16 cellular contexts compared by ENCODE assay signal in the genomic region with DNA sequence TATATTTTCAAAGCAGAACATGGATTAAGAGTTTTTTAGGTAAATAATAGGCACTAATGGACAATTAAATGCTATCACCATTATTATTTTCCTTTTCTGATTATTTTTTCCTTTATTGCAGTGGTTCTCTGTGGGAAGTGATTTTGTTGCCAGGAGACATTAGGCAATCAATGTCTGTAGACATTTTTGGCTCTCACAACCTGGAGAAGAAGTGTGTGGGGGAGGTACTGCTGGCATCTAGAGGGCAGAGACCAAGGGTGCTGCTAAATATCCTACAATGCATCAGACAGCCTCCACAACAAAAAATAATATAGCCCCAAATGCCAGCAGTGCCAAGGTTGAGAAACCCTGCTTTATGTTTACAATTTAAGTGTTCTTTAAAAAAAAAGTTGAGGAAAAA. TPM values are rescaled to one million over a fixed set of nuclear protein-coding genes. Genes with fewer than 3 reads are reported as not detected.
DNase-seq lines count a peak whose midpoint lies in the region; ATAC-seq and TF ChIP-seq lines count a peak whose summit lies in the region.
"Had no signal": no experiment of that assay in that cellular context is flagged by ENCODE, and none has a peak within 500 bp of the region (broad histone marks: within the 10 kb centered on the region; RNA-seq: fewer than 3 reads in every experiment).

No MANE protein-coding gene starts in this region.

- peaks cover 80% of the 10 kb centered on the region for H3K36me3 Mint-ChIP-seq in MCF 10A (ENCODE audit: insufficient read depth, unreplicated experiment)
- peaks cover 79% of the 10 kb centered on the region for H3K36me3 Mint-ChIP-seq in endodermal cell (ENCODE audit: low read depth)

- no peak overlapping the region for H3K4me2 ChIP-seq in mammary epithelial cell (ENCODE audit: insufficient read depth, low read depth, low read length)

- H3K9ac ChIP-seq in mammary epithelial cell (ENCODE audit: insufficient read depth, low read length) = no peak overlapping the region
- no peak overlapping the region for H3K9ac ChIP-seq in endodermal cell (ENCODE audit: extremely low read depth, low read length, poor library complexity, severe bottlenecking)

- in situ Hi-C loops in mammary epithelial cell (cut with MboI; ENCODE audit: low sequenced_read_pairs in 2 of 2) (no loop called here), GM13977 (cut with MboI; ENCODE audit: low pct_unique_long_range_greater_than_20kb, low sequenced_read_pairs, unreplicated experiment) (no loop called here)

- DNase-seq in MCF 10A (ENCODE audit: unreplicated experiment) (peak; percentile 83), mammary epithelial cell (no peak), endodermal cell (no peak), right lobe of liver (no peak), upper lobe of left lung (no peak), GM13977 (ENCODE audit: low spot score) (no peak), HUDEP-2 (lab: John Stamatoyannopoulos, UW; ENCODE audit: unreplicated experiment in 76 of 76) (no peak)
- DNase-seq: activated CD4-positive, alpha-beta T cell treated with anti-CD3 and anti-CD28 coated beads for 48 hours; activated T-cell treated with anti-CD3 and anti-CD28 coated beads, Interleukin-2, amount 50 U/mL, for 4 hours; GF-D8; kidney; MV-4-11; stimulated activated CD4-positive, alpha-beta T cell treated with anti-CD3 and anti-CD28 coated beads, Interleukin-2, amount 100 ng/mL, for 48 hours had no signal

- no peak for TF ChIP-seq EP300 in upper lobe of left lung (IDR thresholded peaks at IDR 0.05)

- no peak overlapping the region for H2AFZ ChIP-seq in mammary epithelial cell (ENCODE audit: low read depth, low read length)

- H3K4me3 ChIP-seq in mammary epithelial cell (replicated peaks in 1 of 3; ENCODE audit: insufficient read depth in 1 of 3, low read depth in 2 of 3, low read length in 3 of 3) (no peak overlapping the region), endodermal cell (ENCODE audit: low read length) (peak overlapping the region; percentile 13), right lobe of liver (no peak overlapping the region), upper lobe of left lung (peak overlapping the region in 1 of 4 donors; percentile 1)

- ATAC-seq in right lobe of liver (peak; percentile 71 to 82 (median 77)), upper lobe of left lung (ENCODE audit: low FRiP score in 2 of 2) (peak in 1 of 2 donors; percentile 68), HG03521 (IDR thresholded peaks at IDR 0.05; ENCODE audit: unreplicated experiment) (no peak)
- ATAC-seq: activated T-cell treated with anti-CD3 and anti-CD28 coated beads, Interleukin-2, amount 50 U/mL, for 4 hours had no signal

- POLR2A ChIA-PET in MCF 10A (lab: Yijun Ruan, JAX) = interaction anchor here (1.5 to 18.8 kb wide), 3 partner anchors 9 to 49 kb away, joined by 5 to 651 read pairs (median 6); no protein-coding TSS in a partner anchor

- CTCF ChIA-PET in MCF 10A (lab: Yijun Ruan, JAX) = no interaction called here
- CTCF ChIA-PET in mammary epithelial cell (lab: Charles Lee; ENCODE audit: low non-redundant PET) = no interaction called here

- H3K4me1 ChIP-seq in mammary epithelial cell (ENCODE audit: insufficient read depth, low read length) (peaks cover 25% of the 10 kb centered on the region), endodermal cell (ENCODE audit: control insufficient read depth, insufficient read depth, low read length) (no peaks in the 10 kb centered on the region), right lobe of liver (peaks cover 0 to 69% (median 14%) of the 10 kb centered on the region in 4 donors), upper lobe of left lung (peaks cover 72 to 91% (median 85%) of the 10 kb centered on the region in 4 donors)

- H3K27ac ChIP-seq in mammary epithelial cell (ENCODE audit: insufficient read depth, low read depth, low read length) (no peak overlapping the region), endodermal cell (ENCODE audit: low read depth, low read length) (no peak overlapping the region), right lobe of liver (no peak overlapping the region), upper lobe of left lung (peak overlapping the region; percentile 36 to 99 (median 66))
- H3K27ac ChIP-seq: RWPE1 had no signal

- H3K27ac Mint-ChIP-seq in MCF 10A (ENCODE audit: low read depth, unreplicated experiment) = peak overlapping the region; percentile 49
- H3K27ac Mint-ChIP-seq in endodermal cell = no peak overlapping the region

- BruUV-seq in MCF 10A (replicated peaks; lab: Mats Ljungman, UMichigan) (no TSS peak), mammary epithelial cell (replicated peaks; lab: Mats Ljungman, UMichigan) (no TSS peak)

- TF ChIP-seq CTCF in MCF 10A (IDR thresholded peaks at IDR 0.05; ENCODE audit: unreplicated experiment) (no peak), mammary epithelial cell (conservative IDR thresholded peaks at IDR 0.05 in 1 of 2, IDR thresholded peaks at IDR 0.05 in 1 of 2; ENCODE audit: extremely low read depth in 1 of 2, insufficient read depth in 1 of 2, low read depth in 1 of 2, low read length in 2 of 2) (no peak), endodermal cell (conservative IDR thresholded peaks at IDR 0.05) (no peak), right lobe of liver (IDR thresholded peaks at IDR 0.05) (no peak), upper lobe of left lung (IDR thresholded peaks at IDR 0.05) (no peak), GM13977 (IDR thresholded peaks at IDR 0.05; ENCODE audit: extremely low read depth, insufficient read depth, missing control alignments) (no peak)

- H3K4me1 Mint-ChIP-seq in MCF 10A (ENCODE audit: insufficient read depth, unreplicated experiment) (peaks cover 51% of the 10 kb centered on the region), endodermal cell (peaks cover 11% of the 10 kb centered on the region)

- dilution Hi-C loops in mammary epithelial cell (cut with HindIII; ENCODE audit: low sequenced_read_pairs) = no loop called here

- H3K9me3 ChIP-seq in mammary epithelial cell (replicated peaks; ENCODE audit: insufficient read depth, low read length) (no peaks in the 10 kb centered on the region), endodermal cell (ENCODE audit: control insufficient read depth, low read length) (peaks cover 67% of the 10 kb centered on the region), right lobe of liver (no peaks in the 10 kb centered on the region), upper lobe of left lung (no peaks in the 10 kb centered on the region)

- H4K20me1 ChIP-seq in mammary epithelial cell (ENCODE audit: insufficient read depth, low read length) = no peaks in the 10 kb centered on the region

- H3K79me2 ChIP-seq in mammary epithelial cell (ENCODE audit: insufficient read depth, low read length) = peaks cover 92% of the 10 kb centered on the region

- TF ChIP-seq POLR2A in right lobe of liver (IDR thresholded peaks at IDR 0.05) (no peak), upper lobe of left lung (IDR thresholded peaks at IDR 0.05) (no peak)

- no peaks in the 10 kb centered on the region for H3K27me3 ChIP-seq in mammary epithelial cell (ENCODE audit: insufficient read depth, low read length)
- no peaks in the 10 kb centered on the region for H3K27me3 ChIP-seq in endodermal cell (ENCODE audit: control insufficient read depth, insufficient read depth, low read length, poor library complexity, severe bottlenecking)
- H3K27me3 ChIP-seq in right lobe of liver = no peaks in the 10 kb centered on the region
- no peaks in the 10 kb centered on the region for H3K27me3 ChIP-seq in upper lobe of left lung

- intact Hi-C loops in MCF 10A (cut with micrococcal nuclease) (no loop called here), mammary epithelial cell (cut with micrococcal nuclease) (no loop called here), right lobe of liver (cut with DNase I) (no loop called here)

- no peaks in the 10 kb centered on the region for H3K27me3 Mint-ChIP-seq in MCF 10A (ENCODE audit: insufficient read depth, unreplicated experiment)
- no peaks in the 10 kb centered on the region for H3K27me3 Mint-ChIP-seq in endodermal cell (ENCODE audit: insufficient read depth)

- peaks cover 4% of the 10 kb centered on the region for H3K36me3 ChIP-seq in mammary epithelial cell (ENCODE audit: insufficient read depth, low read length)
- H3K36me3 ChIP-seq in endodermal cell (ENCODE audit: control insufficient read depth, insufficient read depth, low read length) = peaks cover 59% of the 10 kb centered on the region
- H3K36me3 ChIP-seq in right lobe of liver = peaks cover 0 to 9% (median under 1%) of the 10 kb centered on the region in 4 donors
- peaks cover 2 to 36% (median 7%) of the 10 kb centered on the region in 4 donors for H3K36me3 ChIP-seq in upper lobe of left lung

- peaks cover 14% of the 10 kb centered on the region for H3K9me3 Mint-ChIP-seq in MCF 10A (ENCODE audit: unreplicated experiment)
- peaks cover 61% of the 10 kb centered on the region for H3K9me3 Mint-ChIP-seq in endodermal cell
- H3K9me3 Mint-ChIP-seq: activated T-cell treated with anti-CD3 and anti-CD28 coated beads, Interleukin-2, amount 50 U/mL, for 4 hours had no signal

- H3K4me3 Mint-ChIP-seq in MCF 10A (ENCODE audit: unreplicated experiment) (peak overlapping the region; percentile 19), endodermal cell (no peak overlapping the region)
- H3K4me3 Mint-ChIP-seq: activated T-cell treated with anti-CD3 and anti-CD28 coated beads, Interleukin-2, amount 50 U/mL, for 4 hours had no signal

RNA-seq across cellular contexts. Expression of a gene that starts 8.3 kb away (rescaled TPM):
- total RNA-seq in MCF 10A (2022) (57.9 and 58.4 TPM in 2 replicates), mammary epithelial cell (100 to 1,000 TPM in 1 of 2 donors, 10 to 100 TPM in 1; 54.7 to 137 TPM), endodermal cell (10 to 100 TPM; 23.7 to 30.2 TPM), right lobe of liver (10 to 100 TPM; 25.8 to 88.8 (median 37.4) TPM), upper lobe of left lung (100 to 1,000 TPM in 5 of 6 donors, 10 to 100 TPM in 1; 94.0 to 216 (median 183) TPM)
- polyA plus RNA-seq in mammary epithelial cell = 30.0 TPM
- polyA minus RNA-seq in mammary epithelial cell = 17.6 TPM
- polyA plus RNA-seq in endodermal cell (2013, experiment 1 of 2) = 38.7 TPM
- polyA plus RNA-seq in endodermal cell (2013, experiment 2 of 2) = 34.8 TPM

RNA-seq across cellular contexts. Expression of a gene that starts 37.5 kb away (rescaled TPM):
- total RNA-seq in MCF 10A (2022) (not detected in 2 replicates), mammary epithelial cell (not detected), endodermal cell (not detected), right lobe of liver (not detected), upper lobe of left lung (not detected)
- not detected for polyA plus RNA-seq in mammary epithelial cell
- not detected for polyA minus RNA-seq in mammary epithelial cell
- not detected for polyA plus RNA-seq in endodermal cell (2013, experiment 1 of 2)
- not detected for polyA plus RNA-seq in endodermal cell (2013, experiment 2 of 2)
- total RNA-seq: activated T-cell treated with anti-CD3 and anti-CD28 coated beads, Interleukin-2, amount 50 U/mL, for 4 hours; HT-29; kidney had no signal

Comparison
In these comparisons a context has a peak if more than half of its experiments do, and no peak if none do; other contexts are left out.
1. H3K27ac ChIP-seq: peak in upper lobe of left lung (4 of 4); none in mammary epithelial cell (single experiment), endodermal cell (single experiment) and right lobe of liver (0 of 3).